In genomic region chr3:104892044-104892443, GRCh38 we compare ENCODE assay signal across 26 cellular contexts.
"Had no signal": no experiment of that assay in that cellular context is flagged by ENCODE, and none has a peak within 500 bp of the region (broad histone marks: within the 10 kb centered on the region; RNA-seq: fewer than 3 reads in every experiment).

No MANE protein-coding gene starts in this region.

- H3K9me3 ChIP-seq: breast epithelium had no signal

- H3K9me3 Mint-ChIP-seq: activated CD8-positive, alpha-beta T cell treated with anti-CD3 and anti-CD28 coated beads for 36 hours; activated naive CD4-positive, alpha-beta T cell treated with anti-CD3 and anti-CD28 coated beads, Interleukin-2, amount 50 U/mL, for 24 hours; T-cell had no signal

- H3K27ac Mint-ChIP-seq: activated CD4-positive, alpha-beta T cell treated with anti-CD3 and anti-CD28 coated beads for 36 hours; activated CD8-positive, alpha-beta T cell treated with anti-CD3 and anti-CD28 coated beads for 36 hours; activated naive CD4-positive, alpha-beta T cell treated with anti-CD3 and anti-CD28 coated beads, Interleukin-2, amount 50 U/mL, for 24 hours; T-cell had no signal

- H3K4me1 ChIP-seq: breast epithelium had no signal

- H3K4me3 ChIP-seq: breast epithelium, coronary artery, SK-N-MC had no signal

- H3K27ac ChIP-seq: breast epithelium, coronary artery, SK-N-MC, VCaP had no signal

- H3K27me3 Mint-ChIP-seq: activated CD8-positive, alpha-beta T cell treated with anti-CD3 and anti-CD28 coated beads for 36 hours; activated naive CD4-positive, alpha-beta T cell treated with anti-CD3 and anti-CD28 coated beads, Interleukin-2, amount 50 U/mL, for 24 hours; T-cell had no signal

- H3K27me3 ChIP-seq: breast epithelium had no signal

- H3K4me3 Mint-ChIP-seq: activated CD4-positive, alpha-beta T cell treated with anti-CD3 and anti-CD28 coated beads for 36 hours; activated CD8-positive, alpha-beta T cell treated with anti-CD3 and anti-CD28 coated beads for 36 hours; activated naive CD4-positive, alpha-beta T cell treated with anti-CD3 and anti-CD28 coated beads, Interleukin-2, amount 50 U/mL, for 24 hours; T-cell had no signal

- H3K4me1 Mint-ChIP-seq: activated CD4-positive, alpha-beta T cell treated with anti-CD3 and anti-CD28 coated beads for 36 hours; activated naive CD4-positive, alpha-beta T cell treated with anti-CD3 and anti-CD28 coated beads, Interleukin-2, amount 50 U/mL, for 24 hours; T-cell had no signal

- DNase-seq: activated CD4-positive, alpha-beta T cell treated with anti-CD3 and anti-CD28 coated beads for 36 hours; activated CD4-positive, alpha-beta T cell treated with anti-CD3 and anti-CD28 coated beads, Interleukin-2, amount 50 U/mL, for 1 hour; activated CD8-positive, alpha-beta memory T cell treated with anti-CD3 and anti-CD28 coated beads, Interleukin-2, amount 50 U/mL, for 48 hours; activated CD8-positive, alpha-beta T cell treated with anti-CD3 and anti-CD28 coated beads for 36 hours; activated naive CD4-positive, alpha-beta T cell; activated T-cell treated with anti-CD3 and anti-CD28 coated beads, Interleukin-2, amount 50 U/mL, for 1 hour; aorta; caudate nucleus; Kasumi-1; KBM-7; NCI-H1092; NCI-H1417 treated with DMSO at 0.1 percent for 48 hours; NCI-H187; NCI-H524 treated with DMSO at 0.1 percent for 48 hours; NCI-H774; NK-92 treated with Interleukin-12 subunit alpha and Interleukin-12 subunit beta, amount 100 ng/mL, for 24 hours; OCI-M1; RPMI8226; T-cell; T-helper 2 cell; T1000 had no signal

- H3K36me3 Mint-ChIP-seq: activated naive CD4-positive, alpha-beta T cell treated with anti-CD3 and anti-CD28 coated beads, Interleukin-2, amount 50 U/mL, for 24 hours; T-cell had no signal

- H3K36me3 ChIP-seq: breast epithelium had no signal
